11 cellular contexts compared by ENCODE assay signal in the genomic region with DNA sequence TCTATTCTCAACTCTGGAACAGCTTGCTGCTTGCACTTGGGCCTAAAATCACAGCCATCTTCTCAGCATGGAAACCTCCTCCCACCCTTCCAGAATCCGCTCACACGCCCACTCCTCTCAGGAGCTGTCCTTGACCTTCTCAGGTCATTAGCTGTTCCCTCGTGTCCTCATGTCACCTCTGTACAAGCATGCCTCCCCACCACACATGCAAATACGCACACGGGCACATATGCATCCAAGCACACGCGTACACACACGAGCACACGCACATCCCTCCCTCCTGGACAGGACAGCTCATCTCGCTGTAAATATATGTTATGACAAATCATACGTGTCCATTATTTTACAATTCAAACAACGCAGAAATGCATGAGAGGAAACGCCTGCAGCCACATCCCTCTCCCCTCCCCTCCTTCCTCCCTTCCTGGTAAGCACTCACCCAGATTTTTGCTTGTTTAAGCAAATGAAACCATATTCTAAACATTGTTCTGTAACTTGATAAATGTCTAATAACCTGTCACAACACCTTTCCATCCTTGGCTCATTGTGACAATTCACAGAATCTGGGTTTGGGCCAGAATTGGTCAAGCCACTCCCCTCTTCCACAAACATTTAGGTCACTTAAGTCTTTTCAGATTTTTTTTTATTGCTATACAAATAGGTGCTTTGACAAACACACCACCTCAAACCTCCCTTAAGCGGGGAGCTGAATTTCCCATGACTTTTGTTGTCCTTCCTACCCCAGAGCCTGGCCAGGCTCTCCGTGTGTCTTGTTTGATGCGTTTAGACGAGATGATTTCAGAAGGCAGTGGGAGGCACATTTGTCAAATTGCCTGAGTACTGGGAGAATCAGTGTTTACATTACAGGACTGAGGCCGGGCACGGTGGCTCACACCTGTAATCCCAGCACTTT. TPM values are rescaled to one million over a fixed set of nuclear protein-coding genes. Genes with fewer than 3 reads are reported as not detected.
A peak's percentile ranks its signal among the peaks of the same experiment; 100 is the strongest.
DNase-seq lines count a peak whose midpoint lies in the region; ATAC-seq and TF ChIP-seq lines count a peak whose summit lies in the region.
"Had no signal": no experiment of that assay in that cellular context is flagged by ENCODE, and none has a peak within 500 bp of the region (broad histone marks: within the 10 kb centered on the region; RNA-seq: fewer than 3 reads in every experiment).

No MANE protein-coding gene starts in this region.

- H3K27me3 ChIP-seq in breast epithelium (no peaks in the 10 kb centered on the region), BE2C (no peaks in the 10 kb centered on the region)

- TF ChIP-seq POLR2A in breast epithelium (IDR thresholded peaks at IDR 0.05), result no peak

- H3K4me1 ChIP-seq in breast epithelium (no peaks in the 10 kb centered on the region), BE2C (no peaks in the 10 kb centered on the region)

- H3K27ac Mint-ChIP-seq in stimulated activated effector memory CD8-positive, alpha-beta T cell treated with anti-CD3 and anti-CD28 coated beads, Interleukin-12 subunit alpha, Interleukin-12 subunit beta, amount 100 ng/mL, for 72 hours, result peak overlapping the region; percentile 87

- H3K9me3 ChIP-seq in breast epithelium (no peaks in the 10 kb centered on the region), BE2C (no peaks in the 10 kb centered on the region)

- H3K27ac ChIP-seq in breast epithelium, result peak overlapping the region; percentile 21 to 38

- H3K4me3 ChIP-seq in breast epithelium (no peak overlapping the region), BE2C (ENCODE audit: low read depth, low read length) (no peak overlapping the region)

- peaks cover 30% of the 10 kb centered on the region for H3K4me1 Mint-ChIP-seq in activated T-cell treated with anti-CD3 and anti-CD28 coated beads, Interleukin-2, amount 50 U/mL, for 4 hours (ENCODE audit: low read depth)
- peaks cover 40% of the 10 kb centered on the region for H3K4me1 Mint-ChIP-seq in stimulated activated effector memory CD8-positive, alpha-beta T cell treated with anti-CD3 and anti-CD28 coated beads, Interleukin-12 subunit alpha, Interleukin-12 subunit beta, amount 100 ng/mL, for 72 hours

- no peak for ATAC-seq in activated T-cell treated with anti-CD3 and anti-CD28 coated beads, Interleukin-2, amount 50 U/mL, for 4 hours
- ATAC-seq in stimulated activated effector memory CD8-positive, alpha-beta T cell treated with anti-CD3 and anti-CD28 coated beads, Interleukin-12 subunit alpha, Interleukin-12 subunit beta, amount 100 ng/mL, for 72 hours, result peak; percentile 59
- no peak for ATAC-seq in GM18498 (IDR thresholded peaks at IDR 0.05; ENCODE audit: unreplicated experiment)

- no peaks in the 10 kb centered on the region for H3K36me3 Mint-ChIP-seq in activated T-cell treated with anti-CD3 and anti-CD28 coated beads, Interleukin-2, amount 50 U/mL, for 4 hours (ENCODE audit: insufficient read depth)
- H3K36me3 Mint-ChIP-seq in stimulated activated effector memory CD8-positive, alpha-beta T cell treated with anti-CD3 and anti-CD28 coated beads, Interleukin-12 subunit alpha, Interleukin-12 subunit beta, amount 100 ng/mL, for 72 hours, result peaks cover 5% of the 10 kb centered on the region

- DNase-seq in activated T-cell treated with anti-CD3 and anti-CD28 coated beads, Interleukin-2, amount 50 U/mL, for 4 hours, result no peak
- no peak for DNase-seq in activated T-cell treated with anti-CD3 and anti-CD28 coated beads, Interleukin-2, amount 50 U/mL, for 1 hour
- DNase-seq in NCI-H2227 (lab: John Stamatoyannopoulos, UW; ENCODE audit: unreplicated experiment) (peak; percentile 82), breast epithelium (ENCODE audit: low spot score in 2 of 2) (no peak), BE2C (no peak), iPS-NIHi7 (ENCODE audit: extremely low spot score) (no peak)
- no peak for DNase-seq in stimulated activated effector memory CD8-positive, alpha-beta T cell treated with anti-CD3 and anti-CD28 coated beads, Interleukin-12 subunit alpha, Interleukin-12 subunit beta, amount 100 ng/mL, for 72 hours (ENCODE audit: low spot score in 2 of 2)
- DNase-seq: NCI-H1694 treated with DMSO at 0.1 percent for 48 hours, T1000 had no signal

- no peaks in the 10 kb centered on the region for H3K9me3 Mint-ChIP-seq in activated T-cell treated with anti-CD3 and anti-CD28 coated beads, Interleukin-2, amount 50 U/mL, for 4 hours
- H3K9me3 Mint-ChIP-seq in stimulated activated effector memory CD8-positive, alpha-beta T cell treated with anti-CD3 and anti-CD28 coated beads, Interleukin-12 subunit alpha, Interleukin-12 subunit beta, amount 100 ng/mL, for 72 hours, result no peaks in the 10 kb centered on the region

- peak overlapping the region; percentile 59 for H3K4me3 Mint-ChIP-seq in activated T-cell treated with anti-CD3 and anti-CD28 coated beads, Interleukin-2, amount 50 U/mL, for 4 hours
- H3K4me3 Mint-ChIP-seq in stimulated activated effector memory CD8-positive, alpha-beta T cell treated with anti-CD3 and anti-CD28 coated beads, Interleukin-12 subunit alpha, Interleukin-12 subunit beta, amount 100 ng/mL, for 72 hours, result peak overlapping the region; percentile 38

- TF ChIP-seq CTCF in breast epithelium (IDR thresholded peaks at IDR 0.05) (no peak), BE2C (IDR thresholded peaks at IDR 0.05; ENCODE audit: low read depth, low read length) (no peak)

- intact Hi-C loops in breast epithelium (cut with DNase I; ENCODE audit: low total_unique reads), result no loop called here

- no peaks in the 10 kb centered on the region for H3K27me3 Mint-ChIP-seq in activated T-cell treated with anti-CD3 and anti-CD28 coated beads, Interleukin-2, amount 50 U/mL, for 4 hours (ENCODE audit: low read depth)

- H3K36me3 ChIP-seq in breast epithelium, result no peaks in the 10 kb centered on the region
- no peaks in the 10 kb centered on the region for H3K36me3 ChIP-seq in BE2C

RNA-seq across cellular contexts. Expression of gene DNAH17, which starts 41.7 kb away (rescaled TPM):
- total RNA-seq in activated T-cell treated with anti-CD3 and anti-CD28 coated beads, Interleukin-2, amount 50 U/mL, for 4 hours, result under 1 TPM; 0.05 to 0.08 (median 0.05) TPM
- under 1 TPM in 2 of 3 donors, not detected in 1; 0.15 to 0.33 TPM for total RNA-seq in breast epithelium
- polyA plus RNA-seq in BE2C (2012; ENCODE audit: insufficient read depth, insufficient read length, low read depth), result 5.8 TPM
- polyA plus RNA-seq: AG04450 had no signal
